In genomic region chr7:73976761-73977625, GRCh38 we compare ENCODE assay signal across 18 cellular contexts. TPM values are rescaled to one million over a fixed set of nuclear protein-coding genes. Genes with fewer than 3 reads are reported as not detected.
DNase-seq lines count a peak whose midpoint lies in the region; ATAC-seq and TF ChIP-seq lines count a peak whose summit lies in the region.
"Had no signal": no experiment of that assay in that cellular context is flagged by ENCODE, and none has a peak within 500 bp of the region (broad histone marks: within the 10 kb centered on the region; RNA-seq: fewer than 3 reads in every experiment).

No MANE protein-coding gene starts in this region.

- H3K36me3 ChIP-seq in spleen = no peaks in the 10 kb centered on the region

- H3K9me3 Mint-ChIP-seq in activated naive CD4-positive, alpha-beta T cell treated with anti-CD3 and anti-CD28 coated beads, Interleukin-2, amount 10 ng/mL, durations not matched to agents 7 days and 5 days = no peaks in the 10 kb centered on the region
- H3K9me3 Mint-ChIP-seq: mesothelial cell of epicardium had no signal

- no peak overlapping the region for H3K4me3 Mint-ChIP-seq in activated naive CD4-positive, alpha-beta T cell treated with anti-CD3 and anti-CD28 coated beads, Interleukin-2, amount 10 ng/mL, durations not matched to agents 7 days and 5 days
- H3K4me3 Mint-ChIP-seq: activated naive CD8-positive, alpha-beta T cell; mesothelial cell of epicardium; T-helper 17 cell had no signal

- no peak for TF ChIP-seq CTCF in spleen (IDR thresholded peaks at IDR 0.05 in 8 of 11, conservative IDR thresholded peaks at IDR 0.05 in 3 of 11)

- intact Hi-C loops in spleen (cut with DNase I; ENCODE audit: low total_unique reads) = no loop called here

- no peaks in the 10 kb centered on the region for H3K9me3 ChIP-seq in spleen

- DNase-seq in GM04504 (ENCODE audit: low read depth) (peak; percentile 85), NCI-H82 (lab: John Stamatoyannopoulos, UW) (peak; percentile 65), hepatic stellate cell (ENCODE audit: low spot score) (peak; percentile 85), spleen (peak; percentile 52), NCI-H1436 treated with DMSO at 0.1 percent for 48 hours (lab: John Stamatoyannopoulos, UW) (no peak)
- no peak for DNase-seq in activated naive CD4-positive, alpha-beta T cell treated with anti-CD3 and anti-CD28 coated beads, Interleukin-2, amount 10 ng/mL, durations not matched to agents 7 days and 5 days
- DNase-seq: activated CD4-positive, alpha-beta T cell treated with anti-CD3 and anti-CD28 coated beads for 48 hours; activated T-cell treated with anti-CD3 and anti-CD28 coated beads for 4 hours; CD4-positive, alpha-beta memory T cell; effector CD4-positive, alpha-beta T cell; NCI-H187; occipital lobe; stimulated activated naive CD4-positive, alpha-beta T cell treated with Interleukin-2 at 50 U/mL for 16 hours; T-helper 17 cell had no signal

- H3K27ac Mint-ChIP-seq in activated naive CD4-positive, alpha-beta T cell treated with anti-CD3 and anti-CD28 coated beads, Interleukin-2, amount 10 ng/mL, durations not matched to agents 7 days and 5 days = no peak overlapping the region
- H3K27ac Mint-ChIP-seq: activated naive CD8-positive, alpha-beta T cell; CD4-positive, alpha-beta memory T cell; mesothelial cell of epicardium; T-helper 17 cell had no signal

- no peaks in the 10 kb centered on the region for H3K36me3 Mint-ChIP-seq in activated naive CD4-positive, alpha-beta T cell treated with anti-CD3 and anti-CD28 coated beads, Interleukin-2, amount 10 ng/mL, durations not matched to agents 7 days and 5 days
- H3K36me3 Mint-ChIP-seq: activated naive CD8-positive, alpha-beta T cell; CD4-positive, alpha-beta memory T cell; mesothelial cell of epicardium had no signal

- CTCF ChIA-PET in activated naive CD4-positive, alpha-beta T cell treated with anti-CD3 and anti-CD28 coated beads, Interleukin-2, amount 10 ng/mL, durations not matched to agents 7 days and 5 days (lab: Charles Lee) = no interaction called here

- ATAC-seq in GM18511 (IDR thresholded peaks at IDR 0.05; ENCODE audit: unreplicated experiment) = no peak
- ATAC-seq: T-helper 17 cell had no signal

- H3K4me1 ChIP-seq in spleen = peaks cover 0 to 26% (median 8%) of the 10 kb centered on the region in 6 donors

- no peaks in the 10 kb centered on the region for H3K4me1 Mint-ChIP-seq in activated naive CD4-positive, alpha-beta T cell treated with anti-CD3 and anti-CD28 coated beads, Interleukin-2, amount 10 ng/mL, durations not matched to agents 7 days and 5 days

- no peak overlapping the region for H3K4me3 ChIP-seq in spleen

- WGBS in spleen, 5 donors = 80 to 91% (median 84%) methylated on average over 20 to 24 of the region's 24 CpGs

- H3K27ac ChIP-seq in spleen = no peak overlapping the region
- H3K27ac ChIP-seq: RWPE1 had no signal

- H3K27me3 ChIP-seq in spleen (replicated peaks in 1 of 7) = no peaks in the 10 kb centered on the region

- no peak for TF ChIP-seq POLR2A in spleen (IDR thresholded peaks at IDR 0.05)

- peaks cover 16% of the 10 kb centered on the region for H3K27me3 Mint-ChIP-seq in activated naive CD4-positive, alpha-beta T cell treated with anti-CD3 and anti-CD28 coated beads, Interleukin-2, amount 10 ng/mL, durations not matched to agents 7 days and 5 days

RNA-seq across cellular contexts. Expression of gene ELN, which starts 51.0 kb away (rescaled TPM):
- 10 to 100 TPM; 11.7 to 94.7 (median 38.6) TPM for total RNA-seq in spleen
- polyA plus RNA-seq in spleen = 10 to 100 TPM; 11.1 to 65.9 (median 24.7) TPM
- total RNA-seq: CD4-positive, alpha-beta memory T cell; T-helper 17 cell had no signal
- polyA plus RNA-seq: CD4-positive, alpha-beta memory T cell had no signal

Comparison
In these comparisons a context has a peak if more than half of its experiments do, and no peak if none do; other contexts are left out.
1. DNase-seq: peak in GM04504 (single experiment), NCI-H82 (single experiment), hepatic stellate cell (single experiment) and spleen (single experiment); none in activated naive CD4-positive, alpha-beta T cell treated with anti-CD3 and anti-CD28 coated beads, Interleukin-2, amount 10 ng/mL, durations not matched to agents 7 days and 5 days (single experiment) and NCI-H1436 treated with DMSO at 0.1 percent for 48 hours (single experiment).